13 cellular contexts compared by ENCODE assay signal in the genomic region with DNA sequence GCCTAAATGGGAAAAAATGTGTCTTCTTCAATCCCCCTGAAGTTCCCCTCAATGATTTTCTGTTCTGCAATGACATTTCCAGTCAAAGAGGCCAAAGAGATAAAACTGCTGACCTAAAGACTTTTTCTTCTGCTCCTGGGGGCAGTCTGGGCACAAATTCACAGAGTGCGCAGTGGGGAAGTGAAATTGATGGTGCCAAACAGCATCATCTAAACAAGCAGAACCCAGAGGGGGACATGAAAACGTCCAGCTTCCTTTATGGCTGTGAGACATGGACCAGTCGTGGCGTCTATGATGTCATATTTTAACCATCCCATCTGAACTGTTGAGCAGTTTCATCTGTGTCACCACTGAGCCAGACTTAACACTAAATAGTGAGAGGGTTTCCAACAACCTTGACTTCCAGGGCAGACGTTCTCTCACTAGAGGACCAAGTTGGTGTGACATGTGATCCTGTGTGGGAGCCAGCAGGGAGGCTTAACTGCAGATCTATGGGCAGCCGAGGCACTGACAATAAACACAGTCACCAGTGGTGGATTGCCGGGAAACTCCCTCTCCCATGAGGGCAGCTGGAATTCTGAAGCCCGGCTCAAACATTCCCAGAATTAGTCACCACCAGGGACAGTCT. TPM values are rescaled to one million over a fixed set of nuclear protein-coding genes. Genes with fewer than 3 reads are reported as not detected.
A peak's percentile ranks its signal among the peaks of the same experiment; 100 is the strongest.
DNase-seq lines count a peak whose midpoint lies in the region; ATAC-seq and TF ChIP-seq lines count a peak whose summit lies in the region.
"Had no signal": no experiment of that assay in that cellular context is flagged by ENCODE, and none has a peak within 500 bp of the region (broad histone marks: within the 10 kb centered on the region; RNA-seq: fewer than 3 reads in every experiment).

No MANE protein-coding gene starts in this region.

- no peaks in the 10 kb centered on the region for H3K27me3 ChIP-seq in A673 (replicated peaks; ENCODE audit: insufficient read depth, low read depth, low read length, poor library complexity)
- H3K27me3 ChIP-seq: BE2C had no signal

- no peaks in the 10 kb centered on the region for H3K9me3 Mint-ChIP-seq in activated naive CD4-positive, alpha-beta T cell treated with anti-CD3 and anti-CD28 coated beads, Interleukin-2, amount 10 ng/mL, durations not matched to agents 7 days and 5 days
- no peaks in the 10 kb centered on the region for H3K9me3 Mint-ChIP-seq in activated CD8-positive, alpha-beta T cell treated with anti-CD3 and anti-CD28 coated beads, Interleukin-2, amount 10 ng/mL, durations not matched to agents 7 days and 5 days (ENCODE audit: insufficient read depth)
- no peaks in the 10 kb centered on the region for H3K9me3 Mint-ChIP-seq in stimulated activated naive CD8-positive, alpha-beta T cell treated with anti-CD3 and anti-CD28 coated beads, Interleukin-15, amount 100 ng/mL, for 72 hours

- peaks cover 28% of the 10 kb centered on the region for H3K36me3 Mint-ChIP-seq in activated naive CD4-positive, alpha-beta T cell treated with anti-CD3 and anti-CD28 coated beads, Interleukin-2, amount 10 ng/mL, durations not matched to agents 7 days and 5 days
- peaks cover 15% of the 10 kb centered on the region for H3K36me3 Mint-ChIP-seq in activated CD8-positive, alpha-beta T cell treated with anti-CD3 and anti-CD28 coated beads, Interleukin-2, amount 10 ng/mL, durations not matched to agents 7 days and 5 days (ENCODE audit: low read depth)

- H3K27ac ChIP-seq in A673 (ENCODE audit: low read depth, low read length, poor library complexity, severe bottlenecking): no peak overlapping the region

- intact Hi-C loops in A673 (cut with micrococcal nuclease; ENCODE audit: unreplicated experiment): no loop called here

- no peaks in the 10 kb centered on the region for H3K36me3 ChIP-seq in A673 (ENCODE audit: insufficient read depth, low read length, poor library complexity, severe bottlenecking)
- H3K36me3 ChIP-seq: BE2C had no signal

- no peaks in the 10 kb centered on the region for H3K27me3 Mint-ChIP-seq in activated naive CD4-positive, alpha-beta T cell treated with anti-CD3 and anti-CD28 coated beads, Interleukin-2, amount 10 ng/mL, durations not matched to agents 7 days and 5 days
- no peaks in the 10 kb centered on the region for H3K27me3 Mint-ChIP-seq in activated CD8-positive, alpha-beta T cell treated with anti-CD3 and anti-CD28 coated beads, Interleukin-2, amount 10 ng/mL, durations not matched to agents 7 days and 5 days (ENCODE audit: low read depth)
- no peaks in the 10 kb centered on the region for H3K27me3 Mint-ChIP-seq in stimulated activated naive CD8-positive, alpha-beta T cell treated with anti-CD3 and anti-CD28 coated beads, Interleukin-15, amount 100 ng/mL, for 72 hours

- H3K9me3 ChIP-seq in A673 (ENCODE audit: low read depth, low read length, poor library complexity, severe bottlenecking): no peaks in the 10 kb centered on the region
- H3K9me3 ChIP-seq: BE2C had no signal

- peaks cover 14% of the 10 kb centered on the region for H3K4me1 Mint-ChIP-seq in activated naive CD4-positive, alpha-beta T cell treated with anti-CD3 and anti-CD28 coated beads, Interleukin-2, amount 10 ng/mL, durations not matched to agents 7 days and 5 days
- peaks cover 24% of the 10 kb centered on the region for H3K4me1 Mint-ChIP-seq in activated CD8-positive, alpha-beta T cell treated with anti-CD3 and anti-CD28 coated beads, Interleukin-2, amount 10 ng/mL, durations not matched to agents 7 days and 5 days (ENCODE audit: low read depth)
- H3K4me1 Mint-ChIP-seq in stimulated activated naive CD8-positive, alpha-beta T cell treated with anti-CD3 and anti-CD28 coated beads, Interleukin-15, amount 100 ng/mL, for 72 hours: peaks cover 86% of the 10 kb centered on the region

- CTCF ChIA-PET in activated naive CD4-positive, alpha-beta T cell treated with anti-CD3 and anti-CD28 coated beads, Interleukin-2, amount 10 ng/mL, durations not matched to agents 7 days and 5 days (lab: Charles Lee): interaction anchor here (2.9 kb wide), 1 partner anchor 36 kb away, joined by 17 read pairs; no protein-coding TSS in a partner anchor
- CTCF ChIA-PET in activated CD8-positive, alpha-beta T cell treated with anti-CD3 and anti-CD28 coated beads, Interleukin-2, amount 10 ng/mL, durations not matched to agents 7 days and 5 days (lab: Charles Lee): interaction anchor here (0.9 to 1.9 kb wide), 4 partner anchors 11 to 37 kb away, joined by 3 to 5 read pairs (median 3); no protein-coding TSS in a partner anchor
- CTCF ChIA-PET in A673 (lab: Charles Lee): no interaction called here

- no peak overlapping the region for H3K4me3 Mint-ChIP-seq in activated naive CD4-positive, alpha-beta T cell treated with anti-CD3 and anti-CD28 coated beads, Interleukin-2, amount 10 ng/mL, durations not matched to agents 7 days and 5 days
- H3K4me3 Mint-ChIP-seq in activated CD8-positive, alpha-beta T cell treated with anti-CD3 and anti-CD28 coated beads, Interleukin-2, amount 10 ng/mL, durations not matched to agents 7 days and 5 days: no peak overlapping the region
- peak overlapping the region; percentile 11 to 15 for H3K4me3 Mint-ChIP-seq in stimulated activated naive CD8-positive, alpha-beta T cell treated with anti-CD3 and anti-CD28 coated beads, Interleukin-15, amount 100 ng/mL, for 72 hours

- no peak for ATAC-seq in activated CD8-positive, alpha-beta T cell treated with anti-CD3 and anti-CD28 coated beads, Interleukin-2, amount 10 ng/mL, durations not matched to agents 7 days and 5 days
- ATAC-seq in stimulated activated naive CD8-positive, alpha-beta T cell treated with anti-CD3 and anti-CD28 coated beads, Interleukin-15, amount 100 ng/mL, for 72 hours: peak; percentile 82

- TF ChIP-seq CTCF in A673 (conservative IDR thresholded peaks at IDR 0.05; ENCODE audit: low read depth, low read length): no peak

- BruUV-seq in A673 (replicated peaks; lab: Mats Ljungman, UMichigan): no TSS peak

- DNase-seq in activated naive CD4-positive, alpha-beta T cell treated with anti-CD3 and anti-CD28 coated beads, Interleukin-2, amount 10 ng/mL, durations not matched to agents 7 days and 5 days: no peak
- no peak for DNase-seq in activated naive CD4-positive, alpha-beta T cell treated with anti-CD3 and anti-CD28 coated beads, Interleukin-2, amount 50 U/mL, for 16 hours
- peak; percentile 13 for DNase-seq in activated CD8-positive, alpha-beta T cell treated with anti-CD3 and anti-CD28 coated beads, Interleukin-2, amount 10 ng/mL, durations not matched to agents 7 days and 5 days
- peak; percentile 7 to 12 for DNase-seq in hippocampal formation (lab: John Stamatoyannopoulos, UW)
- no peak for DNase-seq in stimulated activated naive CD8-positive, alpha-beta T cell treated with anti-CD3 and anti-CD28 coated beads, Interleukin-15, amount 100 ng/mL, for 72 hours
- DNase-seq in mesenteric fat pad (ENCODE audit: low spot score): no peak
- DNase-seq in A673 (ENCODE audit: low spot score): no peak
- no peak for DNase-seq in DMS79 treated with DMSO at 0.1 percent for 48 hours (lab: John Stamatoyannopoulos, UW)
- DNase-seq: activated CD4-positive, CD25-positive, alpha-beta regulatory T cell treated with anti-CD3 and anti-CD28 coated beads, Interleukin-2, amount 50 U/mL, for 72 hours; BE2C; central memory CD4-positive, alpha-beta T cell; stimulated activated CD8-positive, alpha-beta memory T cell treated with anti-CD3 and anti-CD28 coated beads, Interleukin-4, amount 100 ng/mL, for 48 hours had no signal

- no peak overlapping the region for H3K4me3 ChIP-seq in A673 (ENCODE audit: low read depth, low read length, poor library complexity, severe bottlenecking)

- POLR2A ChIA-PET in activated CD8-positive, alpha-beta T cell treated with anti-CD3 and anti-CD28 coated beads, Interleukin-2, amount 10 ng/mL, durations not matched to agents 7 days and 5 days (lab: Charles Lee): interaction anchor here (0.6 to 1.7 kb wide), 4 partner anchors 9 to 40 kb away, joined by 3 to 5 read pairs (median 4); no protein-coding TSS in a partner anchor
- POLR2A ChIA-PET in A673 (lab: Charles Lee; ENCODE audit: low non-redundant PET): no interaction called here

- H3K4me1 ChIP-seq in A673 (ENCODE audit: insufficient read depth, low read length, poor library complexity, severe bottlenecking): no peaks in the 10 kb centered on the region
- H3K4me1 ChIP-seq: BE2C had no signal

- H3K27ac Mint-ChIP-seq in activated naive CD4-positive, alpha-beta T cell treated with anti-CD3 and anti-CD28 coated beads, Interleukin-2, amount 10 ng/mL, durations not matched to agents 7 days and 5 days: peak overlapping the region; percentile 20
- no peak overlapping the region for H3K27ac Mint-ChIP-seq in activated CD8-positive, alpha-beta T cell treated with anti-CD3 and anti-CD28 coated beads, Interleukin-2, amount 10 ng/mL, durations not matched to agents 7 days and 5 days
- H3K27ac Mint-ChIP-seq in stimulated activated naive CD8-positive, alpha-beta T cell treated with anti-CD3 and anti-CD28 coated beads, Interleukin-15, amount 100 ng/mL, for 72 hours: peak overlapping the region; percentile 10 to 27

RNA-seq across cellular contexts. Expression of gene SCML4, which starts 12.4 kb away (rescaled TPM):
- total RNA-seq in activated CD8-positive, alpha-beta T cell treated with anti-CD3 and anti-CD28 coated beads, Interleukin-2, amount 10 ng/mL, durations not matched to agents 7 days and 5 days: 10 to 100 TPM; 27.4 to 31.8 TPM
- total RNA-seq in mesenteric fat pad: 0.71 TPM
- not detected in 2 replicates for total RNA-seq in A673 (2021)
- total RNA-seq: H1 had no signal

Comparison
In these comparisons a context has a peak if more than half of its experiments do, and no peak if none do; other contexts are left out.
1. DNase-seq: peak in activated CD8-positive, alpha-beta T cell treated with anti-CD3 and anti-CD28 coated beads, Interleukin-2, amount 10 ng/mL, durations not matched to agents 7 days and 5 days (single experiment) and hippocampal formation (2 of 2); none in activated naive CD4-positive, alpha-beta T cell treated with anti-CD3 and anti-CD28 coated beads, Interleukin-2, amount 10 ng/mL, durations not matched to agents 7 days and 5 days (single experiment), activated naive CD4-positive, alpha-beta T cell treated with anti-CD3 and anti-CD28 coated beads, Interleukin-2, amount 50 U/mL, for 16 hours (single experiment), stimulated activated naive CD8-positive, alpha-beta T cell treated with anti-CD3 and anti-CD28 coated beads, Interleukin-15, amount 100 ng/mL, for 72 hours (0 of 2), mesenteric fat pad (single experiment), A673 (single experiment) and DMS79 treated with DMSO at 0.1 percent for 48 hours (single experiment).
2. H3K4me3 Mint-ChIP-seq: peak in stimulated activated naive CD8-positive, alpha-beta T cell treated with anti-CD3 and anti-CD28 coated beads, Interleukin-15, amount 100 ng/mL, for 72 hours (2 of 2); none in activated naive CD4-positive, alpha-beta T cell treated with anti-CD3 and anti-CD28 coated beads, Interleukin-2, amount 10 ng/mL, durations not matched to agents 7 days and 5 days (single experiment) and activated CD8-positive, alpha-beta T cell treated with anti-CD3 and anti-CD28 coated beads, Interleukin-2, amount 10 ng/mL, durations not matched to agents 7 days and 5 days (single experiment).
3. RNA of gene SCML4, which starts 12.4 kb away (total RNA-seq): 27.4 to 31.8 TPM in activated CD8-positive, alpha-beta T cell treated with anti-CD3 and anti-CD28 coated beads, Interleukin-2, amount 10 ng/mL, durations not matched to agents 7 days and 5 days; 0.71 TPM in mesenteric fat pad (single experiment) and not detected in A673; every median in the first group is over 10 times any median in the second.